9 cellular contexts compared by ENCODE assay signal in genomic region chr5:120817044-120817985, GRCh38.
A peak's percentile ranks its signal among the peaks of the same experiment; 100 is the strongest.
DNase-seq lines count a peak whose midpoint lies in the region; ATAC-seq, FAIRE-seq and TF ChIP-seq lines count a peak whose summit lies in the region.
"Had no signal": no experiment of that assay in that cellular context is flagged by ENCODE, and none has a peak within 500 bp of the region (broad histone marks: within the 10 kb centered on the region; RNA-seq: fewer than 3 reads in every experiment).

No MANE protein-coding gene starts in this region.

- H3K27me3 Mint-ChIP-seq in naive thymus-derived CD8-positive, alpha-beta T cell, result no peaks in the 10 kb centered on the region
- H3K27me3 Mint-ChIP-seq in activated T-cell treated with anti-CD3 and anti-CD28 coated beads, Interleukin-2, amount 50 U/mL, for 72 hours (ENCODE audit: low read depth), result no peaks in the 10 kb centered on the region
- H3K27me3 Mint-ChIP-seq: activated naive CD8-positive, alpha-beta T cell treated with anti-CD3 and anti-CD28 coated beads for 36 hours had no signal

- TF ChIP-seq CTCF in D721Med (IDR thresholded peaks at IDR 0.05; ENCODE audit: insufficient read depth, missing control alignments) (peak; percentile 42), WI38 (IDR thresholded peaks at IDR 0.05; ENCODE audit: low read depth, low read length) (peak; percentile 21), uterus (IDR thresholded peaks at IDR 0.05) (no peak)

- TF ChIP-seq POLR2A in uterus (IDR thresholded peaks at IDR 0.05), result no peak

- no peaks in the 10 kb centered on the region for H3K9me3 ChIP-seq in uterus

- H3K27me3 ChIP-seq in uterus, result no peaks in the 10 kb centered on the region

- H3K36me3 ChIP-seq in uterus, result no peaks in the 10 kb centered on the region

- DNase-seq in D721Med (ENCODE audit: insufficient read length, low spot score), result no peak
- peak; percentile 17 for DNase-seq in HT-29 (ENCODE audit: low spot score)
- peak; percentile 21 for DNase-seq in left kidney (ENCODE audit: low read depth, low spot score)
- no peak for DNase-seq in naive thymus-derived CD8-positive, alpha-beta T cell
- DNase-seq in activated T-cell treated with anti-CD3 and anti-CD28 coated beads, Interleukin-2, amount 50 U/mL, for 72 hours, result no peak
- DNase-seq in cortex of kidney (lab: John Stamatoyannopoulos, UW), result no peak
- no peak for DNase-seq in uterus
- DNase-seq: activated naive CD8-positive, alpha-beta T cell treated with anti-CD3 and anti-CD28 coated beads for 36 hours had no signal

- no peaks in the 10 kb centered on the region for H3K4me1 Mint-ChIP-seq in naive thymus-derived CD8-positive, alpha-beta T cell
- H3K4me1 Mint-ChIP-seq in activated T-cell treated with anti-CD3 and anti-CD28 coated beads, Interleukin-2, amount 50 U/mL, for 72 hours (ENCODE audit: low read depth), result no peaks in the 10 kb centered on the region
- H3K4me1 Mint-ChIP-seq: activated naive CD8-positive, alpha-beta T cell treated with anti-CD3 and anti-CD28 coated beads for 36 hours had no signal

- H3K9me3 Mint-ChIP-seq in naive thymus-derived CD8-positive, alpha-beta T cell, result peaks cover 4 to 25% (median 13%) of the 10 kb centered on the region in 9 donors
- peaks cover 5 to 8% of the 10 kb centered on the region in 2 donors for H3K9me3 Mint-ChIP-seq in activated T-cell treated with anti-CD3 and anti-CD28 coated beads, Interleukin-2, amount 50 U/mL, for 72 hours

- intact Hi-C loops in uterus (cut with DNase I; ENCODE audit: low total_unique reads), result no loop called here

- no peak overlapping the region for H3K4me3 Mint-ChIP-seq in naive thymus-derived CD8-positive, alpha-beta T cell
- no peak overlapping the region for H3K4me3 Mint-ChIP-seq in activated T-cell treated with anti-CD3 and anti-CD28 coated beads, Interleukin-2, amount 50 U/mL, for 72 hours
- H3K4me3 Mint-ChIP-seq: activated naive CD8-positive, alpha-beta T cell treated with anti-CD3 and anti-CD28 coated beads for 36 hours had no signal

- H3K4me1 ChIP-seq in uterus, result no peaks in the 10 kb centered on the region

- no peak overlapping the region for H3K27ac ChIP-seq in uterus

- FAIRE-seq in D721Med (lab: Jason Lieb, UNC), result no peak

- peaks cover 0 to 10% (median 0%) of the 10 kb centered on the region in 3 donors for H3K36me3 Mint-ChIP-seq in naive thymus-derived CD8-positive, alpha-beta T cell
- H3K36me3 Mint-ChIP-seq in activated T-cell treated with anti-CD3 and anti-CD28 coated beads, Interleukin-2, amount 50 U/mL, for 72 hours (ENCODE audit: insufficient read depth in 2 of 2), result peaks cover 0 to 4% of the 10 kb centered on the region in 2 donors
- H3K36me3 Mint-ChIP-seq: activated naive CD8-positive, alpha-beta T cell treated with anti-CD3 and anti-CD28 coated beads for 36 hours had no signal

- no peak for ATAC-seq in naive thymus-derived CD8-positive, alpha-beta T cell
- no peak for ATAC-seq in activated T-cell treated with anti-CD3 and anti-CD28 coated beads, Interleukin-2, amount 50 U/mL, for 72 hours (replicated peaks in 1 of 2)

- POLR2A ChIA-PET in naive thymus-derived CD8-positive, alpha-beta T cell (lab: Charles Lee), result no interaction called here

- no peak overlapping the region for H3K27ac Mint-ChIP-seq in naive thymus-derived CD8-positive, alpha-beta T cell
- no peak overlapping the region for H3K27ac Mint-ChIP-seq in activated T-cell treated with anti-CD3 and anti-CD28 coated beads, Interleukin-2, amount 50 U/mL, for 72 hours
- H3K27ac Mint-ChIP-seq: activated naive CD8-positive, alpha-beta T cell treated with anti-CD3 and anti-CD28 coated beads for 36 hours had no signal

- no peak overlapping the region for H3K4me3 ChIP-seq in WI38 (ENCODE audit: low read depth, low read length)
- no peak overlapping the region for H3K4me3 ChIP-seq in uterus

Comparison
In these comparisons a context has a peak if more than half of its experiments do, and no peak if none do; other contexts are left out.
1. DNase-seq: peak in HT-29 (single experiment) and left kidney (single experiment); none in D721Med (single experiment), naive thymus-derived CD8-positive, alpha-beta T cell (0 of 10), activated T-cell treated with anti-CD3 and anti-CD28 coated beads, Interleukin-2, amount 50 U/mL, for 72 hours (0 of 2), cortex of kidney (single experiment) and uterus (0 of 2).
2. CTCF ChIP-seq: peak in D721Med (single experiment) and WI38 (single experiment); none in uterus (0 of 4).